Comparison of ENCODE assay signal across 1 cellular context in the genomic region with DNA sequence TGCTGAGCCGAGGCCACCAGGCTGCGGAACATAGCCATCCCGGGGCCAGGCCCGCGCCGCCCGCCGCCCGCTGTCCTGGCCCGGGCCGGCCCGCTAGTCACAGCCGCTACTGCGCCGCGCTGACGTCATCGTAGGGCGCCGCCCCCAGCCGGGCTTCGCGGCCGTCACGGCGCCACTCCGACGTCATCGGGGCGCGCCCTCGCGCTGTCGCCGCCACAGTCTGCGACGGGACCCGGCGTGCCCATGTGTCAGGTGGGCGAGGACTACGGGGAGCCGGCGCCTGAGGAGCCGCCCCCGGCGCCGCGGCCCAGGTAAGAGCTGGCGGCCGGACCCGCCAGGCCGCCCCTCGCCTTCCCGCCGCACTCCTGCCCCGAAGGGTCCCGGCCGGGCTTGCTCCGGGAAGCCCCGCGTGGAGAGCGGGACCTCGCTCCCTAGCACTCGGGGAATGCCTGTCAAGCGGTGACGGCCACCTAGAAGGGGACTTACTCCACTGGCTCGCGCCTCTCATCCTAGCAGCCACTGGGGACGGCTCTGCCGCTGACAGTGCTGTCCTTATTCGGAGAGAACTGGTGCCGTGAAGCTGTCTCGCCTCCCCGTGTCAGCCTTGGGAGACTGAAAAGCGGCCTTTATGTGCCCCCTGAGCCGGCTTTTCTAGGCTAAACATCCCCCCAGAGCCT.
TF ChIP-seq lines count a peak whose summit lies in the region.

A gene (plus strand): TSS at position 216 of the 677 bp plus-strand sequence. CDS start 28 bp downstream, at position 244.
A gene with protein sequence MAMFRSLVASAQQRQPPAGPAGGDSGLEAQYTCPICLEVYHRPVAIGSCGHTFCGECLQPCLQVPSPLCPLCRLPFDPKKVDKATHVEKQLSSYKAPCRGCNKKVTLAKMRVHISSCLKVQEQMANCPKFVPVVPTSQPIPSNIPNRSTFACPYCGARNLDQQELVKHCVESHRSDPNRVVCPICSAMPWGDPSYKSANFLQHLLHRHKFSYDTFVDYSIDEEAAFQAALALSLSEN (minus strand): TSS at position 121 of the 677 bp plus-strand sequence. CDS start 83 bp downstream, at position 38.

TF ChIP-seq in HepG2, 621 proteins besides CTCF, POLR2A, EP300 and RAD21 (continued from another document and continues in another):
- TF ChIP-seq, protein P1, sequence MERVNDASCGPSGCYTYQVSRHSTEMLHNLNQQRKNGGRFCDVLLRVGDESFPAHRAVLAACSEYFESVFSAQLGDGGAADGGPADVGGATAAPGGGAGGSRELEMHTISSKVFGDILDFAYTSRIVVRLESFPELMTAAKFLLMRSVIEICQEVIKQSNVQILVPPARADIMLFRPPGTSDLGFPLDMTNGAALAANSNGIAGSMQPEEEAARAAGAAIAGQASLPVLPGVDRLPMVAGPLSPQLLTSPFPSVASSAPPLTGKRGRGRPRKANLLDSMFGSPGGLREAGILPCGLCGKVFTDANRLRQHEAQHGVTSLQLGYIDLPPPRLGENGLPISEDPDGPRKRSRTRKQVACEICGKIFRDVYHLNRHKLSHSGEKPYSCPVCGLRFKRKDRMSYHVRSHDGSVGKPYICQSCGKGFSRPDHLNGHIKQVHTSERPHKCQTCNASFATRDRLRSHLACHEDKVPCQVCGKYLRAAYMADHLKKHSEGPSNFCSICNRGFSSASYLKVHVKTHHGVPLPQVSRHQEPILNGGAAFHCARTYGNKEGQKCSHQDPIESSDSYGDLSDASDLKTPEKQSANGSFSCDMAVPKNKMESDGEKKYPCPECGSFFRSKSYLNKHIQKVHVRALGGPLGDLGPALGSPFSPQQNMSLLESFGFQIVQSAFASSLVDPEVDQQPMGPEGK (CRISPR knock-in tag; IDR thresholded peaks at IDR 0.05), result peak; percentile 73
- TF ChIP-seq ZSCAN30 (CRISPR knock-in tag; IDR thresholded peaks at IDR 0.05), result no peak
- peak; percentile 40; the same call in 1 of the 2 replicates for TF ChIP-seq RXRB (CRISPR knock-in tag; IDR thresholded peaks at IDR 0.05; ENCODE audit: borderline replicate concordance)
- no peak for TF ChIP-seq GTF2F1 (IDR thresholded peaks at IDR 0.05; ENCODE audit: low read length)
- no peak for TF ChIP-seq SMAD9 (CRISPR knock-in tag; IDR thresholded peaks at IDR 0.05)
- no peak for TF ChIP-seq MED13 (CRISPR knock-in tag; IDR thresholded peaks at IDR 0.05)
- no peak for TF ChIP-seq FOXM1 (CRISPR knock-in tag; IDR thresholded peaks at IDR 0.05)
- no peak for TF ChIP-seq ZC3H4 (CRISPR knock-in tag; IDR thresholded peaks at IDR 0.05; ENCODE audit: borderline replicate concordance)
- TF ChIP-seq, protein P2, sequence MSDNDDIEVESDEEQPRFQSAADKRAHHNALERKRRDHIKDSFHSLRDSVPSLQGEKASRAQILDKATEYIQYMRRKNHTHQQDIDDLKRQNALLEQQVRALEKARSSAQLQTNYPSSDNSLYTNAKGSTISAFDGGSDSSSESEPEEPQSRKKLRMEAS (IDR thresholded peaks at IDR 0.05), result peak; percentile 99
- TF ChIP-seq HNF4A (CRISPR knock-in tag; IDR thresholded peaks at IDR 0.05), result no peak
- no peak for TF ChIP-seq KDM1A (CRISPR knock-in tag; IDR thresholded peaks at IDR 0.05)
- peak; percentile 91; the same call in 1 of the 2 replicates for TF ChIP-seq DNMT1 (CRISPR knock-in tag; IDR thresholded peaks at IDR 0.05)
- TF ChIP-seq, protein P3, sequence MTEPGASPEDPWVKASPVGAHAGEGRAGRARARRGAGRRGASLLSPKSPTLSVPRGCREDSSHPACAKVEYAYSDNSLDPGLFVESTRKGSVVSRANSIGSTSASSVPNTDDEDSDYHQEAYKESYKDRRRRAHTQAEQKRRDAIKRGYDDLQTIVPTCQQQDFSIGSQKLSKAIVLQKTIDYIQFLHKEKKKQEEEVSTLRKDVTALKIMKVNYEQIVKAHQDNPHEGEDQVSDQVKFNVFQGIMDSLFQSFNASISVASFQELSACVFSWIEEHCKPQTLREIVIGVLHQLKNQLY (CRISPR knock-in tag; IDR thresholded peaks at IDR 0.05), result peak; percentile 54; the same call in 1 of the 2 replicates
- TF ChIP-seq, protein P4, sequence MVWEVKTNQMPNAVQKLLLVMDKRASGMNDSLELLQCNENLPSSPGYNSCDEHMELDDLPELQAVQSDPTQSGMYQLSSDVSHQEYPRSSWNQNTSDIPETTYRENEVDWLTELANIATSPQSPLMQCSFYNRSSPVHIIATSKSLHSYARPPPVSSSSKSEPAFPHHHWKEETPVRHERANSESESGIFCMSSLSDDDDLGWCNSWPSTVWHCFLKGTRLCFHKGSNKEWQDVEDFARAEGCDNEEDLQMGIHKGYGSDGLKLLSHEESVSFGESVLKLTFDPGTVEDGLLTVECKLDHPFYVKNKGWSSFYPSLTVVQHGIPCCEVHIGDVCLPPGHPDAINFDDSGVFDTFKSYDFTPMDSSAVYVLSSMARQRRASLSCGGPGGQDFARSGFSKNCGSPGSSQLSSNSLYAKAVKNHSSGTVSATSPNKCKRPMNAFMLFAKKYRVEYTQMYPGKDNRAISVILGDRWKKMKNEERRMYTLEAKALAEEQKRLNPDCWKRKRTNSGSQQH (CRISPR knock-in tag; IDR thresholded peaks at IDR 0.05; ENCODE audit: low read depth), result peak; percentile 97
- TF ChIP-seq ZNF703 (CRISPR knock-in tag; IDR thresholded peaks at IDR 0.05; ENCODE audit: borderline replicate concordance), result no peak
- TF ChIP-seq, protein P5, sequence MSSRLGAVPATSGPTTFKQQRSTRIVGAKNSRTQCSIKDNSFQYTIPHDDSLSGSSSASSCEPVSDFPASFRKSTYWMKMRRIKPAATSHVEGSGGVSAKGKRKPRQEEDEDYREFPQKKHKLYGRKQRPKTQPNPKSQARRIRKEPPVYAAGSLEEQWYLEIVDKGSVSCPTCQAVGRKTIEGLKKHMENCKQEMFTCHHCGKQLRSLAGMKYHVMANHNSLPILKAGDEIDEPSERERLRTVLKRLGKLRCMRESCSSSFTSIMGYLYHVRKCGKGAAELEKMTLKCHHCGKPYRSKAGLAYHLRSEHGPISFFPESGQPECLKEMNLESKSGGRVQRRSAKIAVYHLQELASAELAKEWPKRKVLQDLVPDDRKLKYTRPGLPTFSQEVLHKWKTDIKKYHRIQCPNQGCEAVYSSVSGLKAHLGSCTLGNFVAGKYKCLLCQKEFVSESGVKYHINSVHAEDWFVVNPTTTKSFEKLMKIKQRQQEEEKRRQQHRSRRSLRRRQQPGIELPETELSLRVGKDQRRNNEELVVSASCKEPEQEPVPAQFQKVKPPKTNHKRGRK (CRISPR knock-in tag; IDR thresholded peaks at IDR 0.05), result no peak
- TF ChIP-seq CHD2 (IDR thresholded peaks at IDR 0.05; ENCODE audit: low read depth, low read length), result peak; percentile 25; the same call in 1 of the 2 replicates
- TF ChIP-seq FOXC1 (CRISPR knock-in tag; IDR thresholded peaks at IDR 0.05; ENCODE audit: borderline replicate concordance), result peak; percentile 63; the same call in 1 of the 2 replicates
- TF ChIP-seq HOXD1 (CRISPR knock-in tag; IDR thresholded peaks at IDR 0.05), result no peak; the same call in 1 of the 2 replicates
- TF ChIP-seq, protein P6, sequence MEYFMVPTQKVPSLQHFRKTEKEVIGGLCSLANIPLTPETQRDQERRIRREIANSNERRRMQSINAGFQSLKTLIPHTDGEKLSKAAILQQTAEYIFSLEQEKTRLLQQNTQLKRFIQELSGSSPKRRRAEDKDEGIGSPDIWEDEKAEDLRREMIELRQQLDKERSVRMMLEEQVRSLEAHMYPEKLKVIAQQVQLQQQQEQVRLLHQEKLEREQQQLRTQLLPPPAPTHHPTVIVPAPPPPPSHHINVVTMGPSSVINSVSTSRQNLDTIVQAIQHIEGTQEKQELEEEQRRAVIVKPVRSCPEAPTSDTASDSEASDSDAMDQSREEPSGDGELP (IDR thresholded peaks at IDR 0.05; ENCODE audit: borderline replicate concordance, low read depth), result peak; percentile 70; the same call in 1 of the 2 replicates
- TF ChIP-seq PCBP2 (optimal IDR thresholded peaks at IDR 0.05; ENCODE audit: low read depth, low read length, poor library complexity, severe bottlenecking), result no peak
- TF ChIP-seq ZNF251 (CRISPR knock-in tag; IDR thresholded peaks at IDR 0.05), result no peak
- no peak for TF ChIP-seq GABPA (IDR thresholded peaks at IDR 0.05; ENCODE audit: low read depth, low read length)
- no peak for TF ChIP-seq GABPA (CRISPR knock-in tag; IDR thresholded peaks at IDR 0.05; ENCODE audit: low read depth)
- TF ChIP-seq ZNF761 (CRISPR knock-in tag; conservative IDR thresholded peaks at IDR 0.05), result 0 out of 2 replicates have a peak, but pooled peaks have one; percentile 79
- TF ChIP-seq ZSCAN31 (CRISPR knock-in tag; IDR thresholded peaks at IDR 0.05; ENCODE audit: low read depth), result peak; percentile 68; the same call in 1 of the 2 replicates
- TF ChIP-seq TSC22D2 (CRISPR knock-in tag; IDR thresholded peaks at IDR 0.05; ENCODE audit: borderline replicate concordance), result peak; percentile 82; the same call in 1 of the 2 replicates
- no peak for TF ChIP-seq ZNF605 (CRISPR knock-in tag; IDR thresholded peaks at IDR 0.05)
- 0 out of 2 replicates have a peak, but pooled peaks have one; percentile 54 for TF ChIP-seq ZNF180 (CRISPR knock-in tag; IDR thresholded peaks at IDR 0.05; ENCODE audit: borderline replicate concordance, low read depth)
- TF ChIP-seq JUN (CRISPR knock-in tag; IDR thresholded peaks at IDR 0.05), result peak; percentile 84
- no peak for TF ChIP-seq BRD4 (CRISPR knock-in tag; IDR thresholded peaks at IDR 0.05)
- TF ChIP-seq NCOA2 (CRISPR knock-in tag; IDR thresholded peaks at IDR 0.05), result peak; percentile 23; the same call in 1 of the 2 replicates
- TF ChIP-seq, protein P7, sequence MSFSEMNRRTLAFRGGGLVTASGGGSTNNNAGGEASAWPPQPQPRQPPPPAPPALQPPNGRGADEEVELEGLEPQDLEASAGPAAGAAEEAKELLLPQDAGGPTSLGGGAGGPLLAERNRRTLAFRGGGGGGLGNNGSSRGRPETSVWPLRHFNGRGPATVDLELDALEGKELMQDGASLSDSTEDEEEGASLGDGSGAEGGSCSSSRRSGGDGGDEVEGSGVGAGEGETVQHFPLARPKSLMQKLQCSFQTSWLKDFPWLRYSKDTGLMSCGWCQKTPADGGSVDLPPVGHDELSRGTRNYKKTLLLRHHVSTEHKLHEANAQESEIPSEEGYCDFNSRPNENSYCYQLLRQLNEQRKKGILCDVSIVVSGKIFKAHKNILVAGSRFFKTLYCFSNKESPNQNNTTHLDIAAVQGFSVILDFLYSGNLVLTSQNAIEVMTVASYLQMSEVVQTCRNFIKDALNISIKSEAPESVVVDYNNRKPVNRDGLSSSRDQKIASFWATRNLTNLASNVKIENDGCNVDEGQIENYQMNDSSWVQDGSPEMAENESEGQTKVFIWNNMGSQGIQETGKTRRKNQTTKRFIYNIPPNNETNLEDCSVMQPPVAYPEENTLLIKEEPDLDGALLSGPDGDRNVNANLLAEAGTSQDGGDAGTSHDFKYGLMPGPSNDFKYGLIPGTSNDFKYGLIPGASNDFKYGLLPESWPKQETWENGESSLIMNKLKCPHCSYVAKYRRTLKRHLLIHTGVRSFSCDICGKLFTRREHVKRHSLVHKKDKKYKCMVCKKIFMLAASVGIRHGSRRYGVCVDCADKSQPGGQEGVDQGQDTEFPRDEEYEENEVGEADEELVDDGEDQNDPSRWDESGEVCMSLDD (CRISPR knock-in tag; IDR thresholded peaks at IDR 0.05; ENCODE audit: borderline replicate concordance), result 0 out of 2 replicates have a peak, but pooled peaks have one; percentile 62
- no peak for TF ChIP-seq NR1H2 (CRISPR knock-in tag; IDR thresholded peaks at IDR 0.05; ENCODE audit: borderline replicate concordance, low read depth)
- TF ChIP-seq ZNF136 (CRISPR knock-in tag; IDR thresholded peaks at IDR 0.05; ENCODE audit: low read depth), result peak; percentile 34; the same call in 1 of the 2 replicates
- TF ChIP-seq ZNF775 (CRISPR knock-in tag; IDR thresholded peaks at IDR 0.05; ENCODE audit: borderline replicate concordance), result no peak
- no peak for TF ChIP-seq ZNF652 (CRISPR knock-in tag; IDR thresholded peaks at IDR 0.05; ENCODE audit: borderline replicate concordance, low read depth)
- TF ChIP-seq ISX (CRISPR knock-in tag; conservative IDR thresholded peaks at IDR 0.05), result 0 out of 2 replicates have a peak, but pooled peaks have one; percentile 60
- TF ChIP-seq CBFB (CRISPR knock-in tag; IDR thresholded peaks at IDR 0.05), result 0 out of 2 replicates have a peak, but pooled peaks have one; percentile 62
- no peak for TF ChIP-seq MAFG (CRISPR knock-in tag; IDR thresholded peaks at IDR 0.05)
- peak; percentile 93 for TF ChIP-seq ZNF883 (CRISPR knock-in tag; IDR thresholded peaks at IDR 0.05; ENCODE audit: not compliant biosample characterization)
- peak; percentile 69; the same call in 1 of the 2 replicates for TF ChIP-seq ZNF772 (CRISPR knock-in tag; IDR thresholded peaks at IDR 0.05)
- TF ChIP-seq ELF1 (CRISPR knock-in tag; IDR thresholded peaks at IDR 0.05), result peak; percentile 33; the same call in 1 of the 2 replicates
- peak; percentile 65; the same call in 1 of the 2 replicates for TF ChIP-seq HES4 (CRISPR knock-in tag; IDR thresholded peaks at IDR 0.05; ENCODE audit: borderline replicate concordance)
- 0 out of 2 replicates have a peak, but pooled peaks have one; percentile 82 for TF ChIP-seq ZNF792 (CRISPR knock-in tag; IDR thresholded peaks at IDR 0.05)
- no peak for TF ChIP-seq NR2F1 (CRISPR knock-in tag; IDR thresholded peaks at IDR 0.05)
- TF ChIP-seq, protein P8, sequence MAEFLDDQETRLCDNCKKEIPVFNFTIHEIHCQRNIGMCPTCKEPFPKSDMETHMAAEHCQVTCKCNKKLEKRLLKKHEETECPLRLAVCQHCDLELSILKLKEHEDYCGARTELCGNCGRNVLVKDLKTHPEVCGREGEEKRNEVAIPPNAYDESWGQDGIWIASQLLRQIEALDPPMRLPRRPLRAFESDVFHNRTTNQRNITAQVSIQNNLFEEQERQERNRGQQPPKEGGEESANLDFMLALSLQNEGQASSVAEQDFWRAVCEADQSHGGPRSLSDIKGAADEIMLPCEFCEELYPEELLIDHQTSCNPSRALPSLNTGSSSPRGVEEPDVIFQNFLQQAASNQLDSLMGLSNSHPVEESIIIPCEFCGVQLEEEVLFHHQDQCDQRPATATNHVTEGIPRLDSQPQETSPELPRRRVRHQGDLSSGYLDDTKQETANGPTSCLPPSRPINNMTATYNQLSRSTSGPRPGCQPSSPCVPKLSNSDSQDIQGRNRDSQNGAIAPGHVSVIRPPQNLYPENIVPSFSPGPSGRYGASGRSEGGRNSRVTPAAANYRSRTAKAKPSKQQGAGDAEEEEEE (CRISPR knock-in tag; IDR thresholded peaks at IDR 0.05; ENCODE audit: borderline replicate concordance), result no peak
- no peak for TF ChIP-seq ZNF790 (CRISPR knock-in tag; IDR thresholded peaks at IDR 0.05; ENCODE audit: borderline replicate concordance)
